ENCODE assay signal across 30 cellular contexts in the genomic region with DNA sequence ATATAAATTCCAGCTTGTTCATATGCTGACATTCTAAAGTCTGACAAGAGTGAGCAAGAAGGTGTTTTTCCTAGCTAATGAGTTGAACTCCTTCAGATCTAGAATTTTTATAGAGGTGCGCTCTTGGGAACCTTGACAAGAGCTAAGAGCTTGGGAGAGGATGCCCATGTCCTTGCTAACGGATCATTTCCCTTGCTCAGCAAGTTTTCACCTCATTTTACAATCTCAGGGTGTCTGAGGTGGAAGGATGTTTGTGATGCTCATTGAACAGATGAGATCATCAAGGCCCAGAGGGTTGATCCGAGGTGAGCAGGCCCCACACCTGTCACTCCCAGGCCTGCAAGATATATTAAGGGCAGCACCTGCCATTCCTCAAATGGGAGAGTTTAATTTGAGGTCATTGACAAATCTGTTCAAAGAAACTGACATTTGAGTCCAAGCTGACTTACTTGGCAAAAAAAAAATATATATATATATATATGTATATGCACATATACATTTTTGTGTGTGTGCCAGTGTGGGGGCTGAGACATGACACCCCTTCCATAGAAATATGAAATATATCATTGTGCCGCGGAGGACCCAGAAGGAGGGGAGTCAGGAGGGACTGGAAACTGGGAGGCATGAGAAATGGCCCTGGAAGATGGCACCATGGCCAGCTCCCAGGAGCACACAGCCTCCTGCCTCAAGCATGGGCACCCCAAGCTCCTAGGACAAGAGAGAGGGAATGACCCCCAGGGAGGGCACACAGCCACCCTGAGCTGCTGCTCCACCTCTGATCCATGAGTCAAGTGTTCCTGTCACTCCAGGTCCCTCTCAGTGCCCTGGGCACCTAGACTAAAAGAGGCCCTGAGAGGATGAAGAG. TPM values are rescaled to one million over a fixed set of nuclear protein-coding genes. Genes with fewer than 3 reads are reported as not detected.
"Had no signal": no experiment of that assay in that cellular context is flagged by ENCODE, and none has a peak within 500 bp of the region (broad histone marks: within the 10 kb centered on the region; RNA-seq: fewer than 3 reads in every experiment).

No MANE protein-coding gene starts in this region.

- H3K4me3 Mint-ChIP-seq: memory B cell; naive B cell; natural killer cell treated with Interleukin-12 subunit alpha and Interleukin-12 subunit beta and Interleukin-15 and Interleukin-18, amount 100 ng/mL, for 72 hours; neural crest cell; stimulated activated naive CD8-positive, alpha-beta T cell treated with anti-CD3 and anti-CD28 coated beads, Interleukin-15, amount 100 ng/mL, for 72 hours had no signal

- H3K9me3 ChIP-seq: esophagus muscularis mucosa, suprapubic skin, transverse colon, upper lobe of right lung, uterus had no signal

- H3K27me3 ChIP-seq: esophagus muscularis mucosa, suprapubic skin, transverse colon, upper lobe of right lung, uterus had no signal

- H3K36me3 Mint-ChIP-seq: memory B cell; naive B cell; natural killer cell treated with Interleukin-12 subunit alpha and Interleukin-12 subunit beta and Interleukin-15 and Interleukin-18, amount 100 ng/mL, for 72 hours had no signal

- H3K4me3 ChIP-seq: coronary artery, esophagus muscularis mucosa, lung, smooth muscle cell, suprapubic skin, transverse colon, upper lobe of right lung, uterus had no signal

- DNase-seq: dermis blood vessel endothelial cell; effector memory CD4-positive, alpha-beta T cell; foreskin melanocyte; glutamatergic neuron; naive B cell; stimulated activated CD4-positive, alpha-beta T cell treated with anti-CD3 and anti-CD28 coated beads, Interleukin-12 subunit alpha, Interleukin-12 subunit beta, amount 100 ng/mL, for 4 hours; stimulated activated CD4-positive, alpha-beta T cell treated with anti-CD3 and anti-CD28 coated beads, Interleukin-1b, Interleukin-23, amount 100 ng/mL, for 48 hours; stimulated activated CD4-positive, alpha-beta T cell treated with anti-CD3 and anti-CD28 coated beads, Interleukin-4, amount 100 ng/mL, for 1 hour; stimulated activated CD8-positive, alpha-beta memory T cell treated with anti-CD3 and anti-CD28 coated beads, Interleukin-4, amount 100 ng/mL, for 48 hours; stimulated activated naive CD4-positive, alpha-beta T cell; stimulated activated naive CD8-positive, alpha-beta T cell treated with anti-CD3 and anti-CD28 coated beads, Interleukin-15, amount 100 ng/mL, for 72 hours; transverse colon; upper lobe of right lung; uterus had no signal

- H3K4me1 ChIP-seq: esophagus muscularis mucosa, parathyroid adenoma, suprapubic skin, upper lobe of right lung, uterus had no signal

- H2AFZ ChIP-seq: parathyroid adenoma had no signal

- H3K36me3 ChIP-seq: esophagus muscularis mucosa, suprapubic skin, transverse colon, upper lobe of right lung, uterus had no signal

- H3K4me1 Mint-ChIP-seq: stimulated activated naive CD8-positive, alpha-beta T cell treated with anti-CD3 and anti-CD28 coated beads, Interleukin-15, amount 100 ng/mL, for 72 hours had no signal

- H3K27ac ChIP-seq: coronary artery, esophagus muscularis mucosa, parathyroid adenoma, suprapubic skin, transverse colon, upper lobe of right lung, uterus had no signal

- H3K27me3 Mint-ChIP-seq: stimulated activated naive CD8-positive, alpha-beta T cell treated with anti-CD3 and anti-CD28 coated beads, Interleukin-15, amount 100 ng/mL, for 72 hours had no signal

- H3K27ac Mint-ChIP-seq: memory B cell; natural killer cell treated with Interleukin-12 subunit alpha and Interleukin-12 subunit beta and Interleukin-15 and Interleukin-18, amount 100 ng/mL, for 72 hours; progenitor cell of endocrine pancreas; stimulated activated naive CD8-positive, alpha-beta T cell treated with anti-CD3 and anti-CD28 coated beads, Interleukin-15, amount 100 ng/mL, for 72 hours had no signal

- H3K79me2 ChIP-seq: parathyroid adenoma had no signal

- H3K9me3 Mint-ChIP-seq: memory B cell; naive B cell; natural killer cell treated with Interleukin-12 subunit alpha and Interleukin-12 subunit beta and Interleukin-15 and Interleukin-18, amount 100 ng/mL, for 72 hours; neural crest cell; stimulated activated naive CD8-positive, alpha-beta T cell treated with anti-CD3 and anti-CD28 coated beads, Interleukin-15, amount 100 ng/mL, for 72 hours had no signal

- H3K4me2 ChIP-seq: smooth muscle cell had no signal

- FAIRE-seq: endothelial cell of umbilical vein, keratinocyte had no signal

- H3K9ac ChIP-seq: parathyroid adenoma had no signal

- ATAC-seq: sciatic nerve; stimulated activated naive CD8-positive, alpha-beta T cell treated with anti-CD3 and anti-CD28 coated beads, Interleukin-15, amount 100 ng/mL, for 72 hours; upper lobe of right lung had no signal

RNA-seq across cellular contexts. Expression of a gene that starts 17.3 kb away (rescaled TPM):
- total RNA-seq: dermis blood vessel endothelial cell; endothelial cell of umbilical vein; epithelial cell of proximal tubule; esophagus muscularis mucosa; mononuclear cell; natural killer cell treated with Interleukin-12 subunit alpha and Interleukin-12 subunit beta and Interleukin-15 and Interleukin-18, amount 100 ng/mL, for 72 hours; neural crest cell; osteoblast; sciatic nerve; smooth muscle cell; suprapubic skin; upper lobe of right lung had no signal
- polyA plus RNA-seq: endothelial cell of umbilical vein, keratinocyte, smooth muscle cell had no signal
